In genomic region chr12:50488801-50489200, GRCh38 we compare ENCODE assay signal across 26 cellular contexts.
"Had no signal": no experiment of that assay in that cellular context is flagged by ENCODE, and none has a peak within 500 bp of the region (broad histone marks: within the 10 kb centered on the region; RNA-seq: fewer than 3 reads in every experiment).

No MANE protein-coding gene starts in this region.

- H3K9me2 ChIP-seq: SK-N-SH had no signal

- H3K4me1 ChIP-seq: Peyer's patch, SJCRH30 had no signal

- H3K36me3 ChIP-seq: brain microvascular endothelial cell, cardiac muscle cell, Peyer's patch, SJCRH30 had no signal

- H3K4me2 ChIP-seq: SK-N-SH had no signal

- H3K4me3 ChIP-seq: cardiac muscle cell, Peyer's patch, SJCRH30 had no signal

- ATAC-seq: activated CD4-positive, alpha-beta T cell treated with anti-CD3 and anti-CD28 coated beads for 36 hours; activated T-helper 17 cell treated with anti-CD3 and anti-CD28 coated beads, Interleukin-2, amount 50 U/mL, for 72 hours had no signal

- H3K27me3 ChIP-seq: brain microvascular endothelial cell, cardiac muscle cell, Peyer's patch, SJCRH30 had no signal

- H3K9ac ChIP-seq: SK-N-SH had no signal

- H3K27ac ChIP-seq: brain microvascular endothelial cell, cardiac muscle cell, Peyer's patch, RWPE1, SJCRH30, VCaP had no signal

- DNase-seq: activated CD4-positive, alpha-beta memory T cell treated with anti-CD3 and anti-CD28 coated beads, Interleukin-2, amount 10 ng/mL, durations not matched to agents 7 days and 5 days; activated CD4-positive, alpha-beta T cell treated with anti-CD3 and anti-CD28 coated beads for 36 hours; activated CD4-positive, alpha-beta T cell treated with anti-CD3 and anti-CD28 coated beads, Interleukin-2, amount 50 U/mL, for 1 hour; activated gamma-delta T cell; activated naive CD4-positive, alpha-beta T cell treated with anti-CD3 and anti-CD28 coated beads for 36 hours; activated T-cell treated with anti-CD3 and anti-CD28 coated beads for 4 hours; activated T-cell treated with anti-CD3 and anti-CD28 coated beads, Interleukin-2, amount 50 U/mL, for 48 hours; brain microvascular endothelial cell; KG1; MV-4-11; NCI-H1092 treated with DMSO at 0.1 percent for 48 hours; NCI-H1417 treated with DMSO at 0.1 percent for 48 hours; NCI-H1694; NCI-H2081; NCI-H446 treated with DMSO at 0.1 percent for 48 hours; NCI-H524 treated with DMSO at 0.1 percent for 48 hours; NCI-H748 treated with DMSO at 0.1 percent for 48 hours; Peyer's patch; Right ventricle myocardium superior; SJCRH30; SK-N-SH; T-helper 1 cell had no signal
